ENCODE assay signal across 20 cellular contexts in the genomic region with DNA sequence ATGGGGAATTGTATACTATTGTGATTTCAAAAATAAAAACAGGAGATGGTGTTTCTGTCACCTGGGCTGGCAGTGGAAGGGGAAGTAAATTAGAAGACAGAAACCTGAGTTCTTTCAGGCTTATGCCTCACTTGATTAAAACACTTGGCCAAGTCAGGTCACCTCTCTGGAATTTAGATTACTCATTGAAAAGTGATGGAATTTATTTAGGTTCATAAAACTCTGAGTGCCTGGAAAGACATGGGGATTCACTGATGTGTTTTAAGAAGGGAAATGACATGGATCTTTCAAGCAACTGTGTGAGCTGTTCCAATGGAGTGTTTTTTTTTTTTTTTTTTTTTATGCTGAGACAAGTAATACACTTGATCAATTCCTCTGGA.
DNase-seq lines count a peak whose midpoint lies in the region; ATAC-seq, FAIRE-seq and TF ChIP-seq lines count a peak whose summit lies in the region.
"Had no signal": no experiment of that assay in that cellular context is flagged by ENCODE, and none has a peak within 500 bp of the region (broad histone marks: within the 10 kb centered on the region; RNA-seq: fewer than 3 reads in every experiment).

No MANE protein-coding gene starts in this region.

- H3K27me3 ChIP-seq in Karpas-422 (ENCODE audit: low read length) (no peaks in the 10 kb centered on the region), Peyer's patch (no peaks in the 10 kb centered on the region)
- H3K27me3 ChIP-seq: BE2C, esophagus squamous epithelium had no signal

- H3K4me1 ChIP-seq in Karpas-422 (ENCODE audit: low read length): peaks cover 47% of the 10 kb centered on the region
- H3K4me1 ChIP-seq in Peyer's patch: no peaks in the 10 kb centered on the region
- H3K4me1 ChIP-seq: BE2C, esophagus squamous epithelium, parathyroid adenoma had no signal

- TF ChIP-seq POLR2A in Peyer's patch (IDR thresholded peaks at IDR 0.05): no peak
- TF ChIP-seq POLR2A in GM12892 (IDR thresholded peaks at IDR 0.05; ENCODE audit: low read depth, low read length): no peak

- H3K4me3 Mint-ChIP-seq in T-helper 17 cell (no peak overlapping the region), progenitor cell of endocrine pancreas (ENCODE audit: low read depth) (no peak overlapping the region)
- H3K4me3 Mint-ChIP-seq: activated CD4-positive, alpha-beta T cell treated with anti-CD3 and anti-CD28 coated beads, Interleukin-2, amount 10 ng/mL, durations not matched to agents 24 days and 14 days; activated T-cell treated with anti-CD3 and anti-CD28 coated beads, Interleukin-2, amount 50 U/mL, for 4 hours; T-helper 1 cell treated with Interleukin-12 subunit alpha and Interleukin-12 subunit beta and Interleukin-4 antibody, amounts not matched to agents 30 μg/mL and 1 μg/mL, for 36 hours had no signal

- no peak for TF ChIP-seq CTCF in AG10803 (conservative IDR thresholded peaks at IDR 0.05; ENCODE audit: low read length)
- TF ChIP-seq CTCF in astrocyte of the spinal cord (IDR thresholded peaks at IDR 0.05; ENCODE audit: low read depth, low read length): no peak
- TF ChIP-seq CTCF in Peyer's patch (IDR thresholded peaks at IDR 0.05): no peak
- TF ChIP-seq CTCF in progenitor cell of endocrine pancreas (IDR thresholded peaks at IDR 0.05; ENCODE audit: unreplicated experiment): no peak

- H3K9ac ChIP-seq in Karpas-422 (ENCODE audit: low read length): no peak overlapping the region
- H3K9ac ChIP-seq: parathyroid adenoma had no signal

- peaks cover 17% of the 10 kb centered on the region for H3K27me3 Mint-ChIP-seq in T-helper 17 cell
- H3K27me3 Mint-ChIP-seq in progenitor cell of endocrine pancreas: no peaks in the 10 kb centered on the region

- H3K27ac Mint-ChIP-seq in T-helper 17 cell: no peak overlapping the region
- no peak overlapping the region for H3K27ac Mint-ChIP-seq in progenitor cell of endocrine pancreas
- H3K27ac Mint-ChIP-seq: activated CD4-positive, alpha-beta T cell treated with anti-CD3 and anti-CD28 coated beads, Interleukin-2, amount 10 ng/mL, durations not matched to agents 24 days and 14 days; T-helper 1 cell treated with Interleukin-12 subunit alpha and Interleukin-12 subunit beta and Interleukin-4 antibody, amounts not matched to agents 30 μg/mL and 1 μg/mL, for 36 hours had no signal

- ATAC-seq in T-helper 17 cell: no peak
- ATAC-seq: activated T-cell treated with anti-CD3 and anti-CD28 coated beads, Interleukin-2, amount 50 U/mL, for 4 hours; mucosa of descending colon had no signal

- H3K4me3 ChIP-seq in AG10803 (ENCODE audit: low read length) (no peak overlapping the region), Karpas-422 (ENCODE audit: low read length) (no peak overlapping the region), astrocyte of the spinal cord (ENCODE audit: low read depth, low read length) (no peak overlapping the region), Peyer's patch (no peak overlapping the region)
- H3K4me3 ChIP-seq: coronary artery, esophagus squamous epithelium, mucosa of descending colon, thoracic aorta had no signal

- DNase-seq in AG10803 (ENCODE audit: low read depth) (peak; percentile 84), Karpas-422 (peak; percentile 75), astrocyte of the spinal cord (ENCODE audit: low read depth, low spot score) (peak; percentile 67), kidney tubule cell (ENCODE audit: low spot score) (peak; percentile 97), T-helper 17 cell (no peak), Peyer's patch (no peak), progenitor cell of endocrine pancreas (ENCODE audit: low spot score, unreplicated experiment) (no peak), GM12892 (ENCODE audit: insufficient read length) (no peak)
- DNase-seq: activated CD4-positive, alpha-beta T cell treated with anti-CD3 and anti-CD28 coated beads, Interleukin-2, amount 10 ng/mL, durations not matched to agents 24 days and 14 days; activated T-cell treated with anti-CD3 and anti-CD28 coated beads, Interleukin-2, amount 50 U/mL, for 4 hours; BE2C; DMS53; esophagus squamous epithelium; mucosa of descending colon; NCI-H446; OCI-M1 had no signal

- H3K9me3 ChIP-seq in Karpas-422 (ENCODE audit: low read length) (no peaks in the 10 kb centered on the region), T-helper 17 cell (ENCODE audit: control insufficient read depth, low read length, poor library complexity, severe bottlenecking) (no peaks in the 10 kb centered on the region), Peyer's patch (no peaks in the 10 kb centered on the region)
- H3K9me3 ChIP-seq: BE2C, esophagus squamous epithelium, mucosa of descending colon, thoracic aorta had no signal

- no peaks in the 10 kb centered on the region for H3K9me2 ChIP-seq in Karpas-422 (replicated peaks; ENCODE audit: insufficient read depth, low read length)

- no peaks in the 10 kb centered on the region for H3K79me2 ChIP-seq in Karpas-422 (ENCODE audit: low read length)
- H3K79me2 ChIP-seq: parathyroid adenoma had no signal

- no peaks in the 10 kb centered on the region for H3K9me3 Mint-ChIP-seq in progenitor cell of endocrine pancreas (ENCODE audit: low read depth)
- H3K9me3 Mint-ChIP-seq: activated CD4-positive, alpha-beta T cell treated with anti-CD3 and anti-CD28 coated beads, Interleukin-2, amount 10 ng/mL, durations not matched to agents 24 days and 14 days; activated T-cell treated with anti-CD3 and anti-CD28 coated beads, Interleukin-2, amount 50 U/mL, for 4 hours; T-helper 1 cell treated with Interleukin-12 subunit alpha and Interleukin-12 subunit beta and Interleukin-4 antibody, amounts not matched to agents 30 μg/mL and 1 μg/mL, for 36 hours had no signal

- H3K4me1 Mint-ChIP-seq in T-helper 17 cell (no peaks in the 10 kb centered on the region), progenitor cell of endocrine pancreas (ENCODE audit: low read depth) (no peaks in the 10 kb centered on the region)
- H3K4me1 Mint-ChIP-seq: activated CD4-positive, alpha-beta T cell treated with anti-CD3 and anti-CD28 coated beads, Interleukin-2, amount 10 ng/mL, durations not matched to agents 24 days and 14 days had no signal

- H3K27ac ChIP-seq in Karpas-422 (ENCODE audit: low read length) (peak overlapping the region; percentile 31), Peyer's patch (no peak overlapping the region)
- H3K27ac ChIP-seq: coronary artery, esophagus squamous epithelium, parathyroid adenoma, thoracic aorta had no signal

- FAIRE-seq in GM12892 (lab: Jason Lieb, UNC): no peak

- peak overlapping the region; percentile 5; the same call in 1 of the 2 replicates for H2AFZ ChIP-seq in Karpas-422 (ENCODE audit: low read length)
- H2AFZ ChIP-seq: parathyroid adenoma had no signal

- no peaks in the 10 kb centered on the region for H4K20me1 ChIP-seq in Karpas-422 (ENCODE audit: insufficient read depth, low read depth, low read length)

- H3K36me3 Mint-ChIP-seq in T-helper 17 cell (ENCODE audit: low read depth) (peaks cover 2% of the 10 kb centered on the region), progenitor cell of endocrine pancreas (ENCODE audit: insufficient read depth) (no peaks in the 10 kb centered on the region)

- H3K36me3 ChIP-seq in Karpas-422 (ENCODE audit: insufficient read depth, low read length) (no peaks in the 10 kb centered on the region), Peyer's patch (no peaks in the 10 kb centered on the region)
- H3K36me3 ChIP-seq: BE2C, esophagus squamous epithelium, thoracic aorta had no signal

- in situ Hi-C loops in astrocyte of the spinal cord (cut with HindIII; ENCODE audit: low sequenced_read_pairs): no loop called here

- peak overlapping the region; percentile 1 for H3K4me2 ChIP-seq in Karpas-422 (ENCODE audit: low read depth, low read length, poor library complexity, severe bottlenecking)

Comparison
In these comparisons a context has a peak if more than half of its experiments do, and no peak if none do; other contexts are left out.
1. DNase-seq: peak in AG10803 (single experiment), Karpas-422 (single experiment), astrocyte of the spinal cord (single experiment) and kidney tubule cell (single experiment); none in T-helper 17 cell (0 of 3), Peyer's patch (0 of 3), progenitor cell of endocrine pancreas (single experiment) and GM12892 (single experiment).